1 cellular context compared by ENCODE assay signal in genomic region chr11:35261197-35261596, GRCh38.
TF ChIP-seq lines count a peak whose summit lies in the region.

No MANE protein-coding gene starts in this region.

TF ChIP-seq in A549, 52 proteins besides CTCF, POLR2A, EP300 and RAD21 (continued from another document):
- TF ChIP-seq USF2 (IDR thresholded peaks at IDR 0.05) (no peak), RCOR1 (IDR thresholded peaks at IDR 0.05; ENCODE audit: low read depth, low read length) (no peak), BHLHE40 (IDR thresholded peaks at IDR 0.05; ENCODE audit: low read depth, low read length) (no peak), MAFK (IDR thresholded peaks at IDR 0.05; ENCODE audit: partially characterized antibody) (no peak), HEYL (CRISPR knock-in tag; IDR thresholded peaks at IDR 0.05) (no peak)
